In the genomic region with DNA sequence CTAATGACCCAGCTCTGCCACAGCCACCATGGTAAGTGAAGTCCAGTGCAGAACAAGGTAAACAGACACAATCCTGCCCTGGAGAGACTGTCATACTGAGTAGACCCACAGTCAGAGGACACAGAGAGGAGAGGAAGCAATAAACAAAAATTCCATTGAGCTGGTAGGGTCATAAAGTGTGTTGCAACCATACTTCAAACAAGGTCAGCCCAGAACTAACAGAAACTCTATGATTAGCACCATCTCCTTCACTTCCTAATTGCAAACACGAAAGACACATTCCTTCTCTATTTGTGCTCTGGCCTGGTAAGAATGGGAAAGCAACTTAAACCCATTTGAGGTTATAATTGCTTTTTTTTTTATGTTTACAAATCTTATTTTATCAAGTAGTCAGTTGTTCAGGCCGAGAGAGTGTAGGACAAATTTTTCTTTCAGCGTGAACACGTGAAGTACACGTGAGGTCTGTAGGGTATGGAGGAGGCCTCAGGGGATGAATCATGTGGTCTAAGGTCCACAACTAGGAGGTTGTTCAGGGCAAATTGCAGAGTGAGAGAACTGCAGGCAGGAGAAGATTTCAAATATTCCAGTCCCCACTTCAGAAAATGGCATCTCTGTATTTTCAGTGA, we compare ENCODE assay signal across 1 cellular context.
TF ChIP-seq lines count a peak whose summit lies in the region.

No MANE protein-coding gene starts in this region.

TF ChIP-seq in HepG2, 621 proteins besides CTCF, POLR2A, EP300 and RAD21 (continued from another document and continues in another):
- TF ChIP-seq, protein P1, sequence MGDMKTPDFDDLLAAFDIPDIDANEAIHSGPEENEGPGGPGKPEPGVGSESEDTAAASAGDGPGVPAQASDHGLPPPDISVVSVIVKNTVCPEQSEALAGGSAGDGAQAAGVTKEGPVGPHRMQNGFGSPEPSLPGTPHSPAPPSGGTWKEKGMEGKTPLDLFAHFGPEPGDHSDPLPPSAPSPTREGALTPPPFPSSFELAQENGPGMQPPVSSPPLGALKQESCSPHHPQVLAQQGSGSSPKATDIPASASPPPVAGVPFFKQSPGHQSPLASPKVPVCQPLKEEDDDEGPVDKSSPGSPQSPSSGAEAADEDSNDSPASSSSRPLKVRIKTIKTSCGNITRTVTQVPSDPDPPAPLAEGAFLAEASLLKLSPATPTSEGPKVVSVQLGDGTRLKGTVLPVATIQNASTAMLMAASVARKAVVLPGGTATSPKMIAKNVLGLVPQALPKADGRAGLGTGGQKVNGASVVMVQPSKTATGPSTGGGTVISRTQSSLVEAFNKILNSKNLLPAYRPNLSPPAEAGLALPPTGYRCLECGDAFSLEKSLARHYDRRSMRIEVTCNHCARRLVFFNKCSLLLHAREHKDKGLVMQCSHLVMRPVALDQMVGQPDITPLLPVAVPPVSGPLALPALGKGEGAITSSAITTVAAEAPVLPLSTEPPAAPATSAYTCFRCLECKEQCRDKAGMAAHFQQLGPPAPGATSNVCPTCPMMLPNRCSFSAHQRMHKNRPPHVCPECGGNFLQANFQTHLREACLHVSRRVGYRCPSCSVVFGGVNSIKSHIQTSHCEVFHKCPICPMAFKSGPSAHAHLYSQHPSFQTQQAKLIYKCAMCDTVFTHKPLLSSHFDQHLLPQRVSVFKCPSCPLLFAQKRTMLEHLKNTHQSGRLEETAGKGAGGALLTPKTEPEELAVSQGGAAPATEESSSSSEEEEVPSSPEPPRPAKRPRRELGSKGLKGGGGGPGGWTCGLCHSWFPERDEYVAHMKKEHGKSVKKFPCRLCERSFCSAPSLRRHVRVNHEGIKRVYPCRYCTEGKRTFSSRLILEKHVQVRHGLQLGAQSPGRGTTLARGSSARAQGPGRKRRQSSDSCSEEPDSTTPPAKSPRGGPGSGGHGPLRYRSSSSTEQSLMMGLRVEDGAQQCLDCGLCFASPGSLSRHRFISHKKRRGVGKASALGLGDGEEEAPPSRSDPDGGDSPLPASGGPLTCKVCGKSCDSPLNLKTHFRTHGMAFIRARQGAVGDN (CRISPR knock-in tag; IDR thresholded peaks at IDR 0.05) = no peak
- TF ChIP-seq ZNF180 (CRISPR knock-in tag; IDR thresholded peaks at IDR 0.05; ENCODE audit: borderline replicate concordance, low read depth) (no peak), ZNF251 (CRISPR knock-in tag; IDR thresholded peaks at IDR 0.05) (peak; percentile 78; the same call in 1 of the 2 replicates), ZNF33B (CRISPR knock-in tag; IDR thresholded peaks at IDR 0.05) (peak; percentile 42; the same call in 1 of the 2 replicates), HCFC1 (IDR thresholded peaks at IDR 0.05; ENCODE audit: low read depth, low read length) (no peak), HNRNPL (IDR thresholded peaks at IDR 0.05; ENCODE audit: low read depth, low read length) (no peak), ZNF24 (IDR thresholded peaks at IDR 0.05) (0 out of 2 replicates have a peak, but pooled peaks have one; percentile 19), BRCA1 (CRISPR knock-in tag; IDR thresholded peaks at IDR 0.05) (peak; percentile 85), ZBTB1 (CRISPR knock-in tag; IDR thresholded peaks at IDR 0.05; ENCODE audit: borderline replicate concordance) (no peak), ZFP82 (CRISPR knock-in tag; IDR thresholded peaks at IDR 0.05; ENCODE audit: borderline replicate concordance) (peak; percentile 55; the same call in 1 of the 2 replicates), TAF1 (CRISPR knock-in tag; IDR thresholded peaks at IDR 0.05) (peak; percentile 47; the same call in 1 of the 2 replicates), KDM6A (CRISPR knock-in tag; IDR thresholded peaks at IDR 0.05; ENCODE audit: low read depth) (peak; percentile 76), ZNF496 (CRISPR knock-in tag; IDR thresholded peaks at IDR 0.05; ENCODE audit: insufficient replicate concordance) (no peak), GATA4 (IDR thresholded peaks at IDR 0.05; ENCODE audit: borderline replicate concordance, low read depth) (peak; percentile 60; the same call in 1 of the 2 replicates), ISL2 (CRISPR knock-in tag; IDR thresholded peaks at IDR 0.05) (peak; percentile 96), ZNF124 (CRISPR knock-in tag; IDR thresholded peaks at IDR 0.05) (peak; percentile 94; the same call in 1 of the 2 replicates), FOXK1 (CRISPR knock-in tag; IDR thresholded peaks at IDR 0.05; ENCODE audit: borderline replicate concordance, low read depth) (peak; percentile 83; the same call in 1 of the 2 replicates), ZNF678 (CRISPR knock-in tag; IDR thresholded peaks at IDR 0.05) (0 out of 2 replicates have a peak, but pooled peaks have one; percentile 60), SPEN (CRISPR knock-in tag; IDR thresholded peaks at IDR 0.05; ENCODE audit: low read depth) (peak; percentile 31; the same call in 1 of the 2 replicates), ZNF660 (CRISPR knock-in tag; IDR thresholded peaks at IDR 0.05; ENCODE audit: borderline replicate concordance, low read depth) (no peak), ADNP (CRISPR knock-in tag; IDR thresholded peaks at IDR 0.05) (no peak), ZNF7 (CRISPR knock-in tag; IDR thresholded peaks at IDR 0.05) (no peak), MED1 (CRISPR knock-in tag; IDR thresholded peaks at IDR 0.05) (peak; percentile 90), ZKSCAN5 (CRISPR knock-in tag; IDR thresholded peaks at IDR 0.05) (peak; percentile 78; the same call in 1 of the 2 replicates), CBFB (CRISPR knock-in tag; IDR thresholded peaks at IDR 0.05) (peak; percentile 46; the same call in 1 of the 2 replicates), ZNF354B (CRISPR knock-in tag; IDR thresholded peaks at IDR 0.05) (no peak), REL (CRISPR knock-in tag; conservative IDR thresholded peaks at IDR 0.05) (no peak), ZNF160 (CRISPR knock-in tag; IDR thresholded peaks at IDR 0.05) (peak; percentile 80; the same call in 1 of the 2 replicates), RAD51 (IDR thresholded peaks at IDR 0.05; ENCODE audit: borderline replicate concordance) (peak; percentile 73), SIN3A (IDR thresholded peaks at IDR 0.05; ENCODE audit: borderline replicate concordance, low read depth, low read length) (0 out of 2 replicates have a peak, but pooled peaks have one; percentile 58), ATF1 (CRISPR knock-in tag; IDR thresholded peaks at IDR 0.05) (peak; percentile 79), RFX3 (CRISPR knock-in tag; IDR thresholded peaks at IDR 0.05) (peak; percentile 6), ZNF569 (CRISPR knock-in tag; IDR thresholded peaks at IDR 0.05; ENCODE audit: borderline replicate concordance) (peak; percentile 99; the same call in 1 of the 2 replicates), ZFP37 (CRISPR knock-in tag; IDR thresholded peaks at IDR 0.05; ENCODE audit: borderline replicate concordance) (0 out of 2 replicates have a peak, but pooled peaks have one; percentile 56)
- TF ChIP-seq, protein P2, sequence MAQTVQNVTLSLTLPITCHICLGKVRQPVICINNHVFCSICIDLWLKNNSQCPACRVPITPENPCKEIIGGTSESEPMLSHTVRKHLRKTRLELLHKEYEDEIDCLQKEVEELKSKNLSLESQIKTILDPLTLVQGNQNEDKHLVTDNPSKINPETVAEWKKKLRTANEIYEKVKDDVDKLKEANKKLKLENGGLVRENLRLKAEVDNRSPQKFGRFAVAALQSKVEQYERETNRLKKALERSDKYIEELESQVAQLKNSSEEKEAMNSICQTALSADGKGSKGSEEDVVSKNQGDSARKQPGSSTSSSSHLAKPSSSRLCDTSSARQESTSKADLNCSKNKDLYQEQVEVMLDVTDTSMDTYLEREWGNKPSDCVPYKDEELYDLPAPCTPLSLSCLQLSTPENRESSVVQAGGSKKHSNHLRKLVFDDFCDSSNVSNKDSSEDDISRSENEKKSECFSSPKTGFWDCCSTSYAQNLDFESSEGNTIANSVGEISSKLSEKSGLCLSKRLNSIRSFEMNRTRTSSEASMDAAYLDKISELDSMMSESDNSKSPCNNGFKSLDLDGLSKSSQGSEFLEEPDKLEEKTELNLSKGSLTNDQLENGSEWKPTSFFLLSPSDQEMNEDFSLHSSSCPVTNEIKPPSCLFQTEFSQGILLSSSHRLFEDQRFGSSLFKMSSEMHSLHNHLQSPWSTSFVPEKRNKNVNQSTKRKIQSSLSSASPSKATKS (CRISPR knock-in tag; IDR thresholded peaks at IDR 0.05) = 0 out of 2 replicates have a peak, but pooled peaks have one; percentile 55
- TF ChIP-seq, protein P3, sequence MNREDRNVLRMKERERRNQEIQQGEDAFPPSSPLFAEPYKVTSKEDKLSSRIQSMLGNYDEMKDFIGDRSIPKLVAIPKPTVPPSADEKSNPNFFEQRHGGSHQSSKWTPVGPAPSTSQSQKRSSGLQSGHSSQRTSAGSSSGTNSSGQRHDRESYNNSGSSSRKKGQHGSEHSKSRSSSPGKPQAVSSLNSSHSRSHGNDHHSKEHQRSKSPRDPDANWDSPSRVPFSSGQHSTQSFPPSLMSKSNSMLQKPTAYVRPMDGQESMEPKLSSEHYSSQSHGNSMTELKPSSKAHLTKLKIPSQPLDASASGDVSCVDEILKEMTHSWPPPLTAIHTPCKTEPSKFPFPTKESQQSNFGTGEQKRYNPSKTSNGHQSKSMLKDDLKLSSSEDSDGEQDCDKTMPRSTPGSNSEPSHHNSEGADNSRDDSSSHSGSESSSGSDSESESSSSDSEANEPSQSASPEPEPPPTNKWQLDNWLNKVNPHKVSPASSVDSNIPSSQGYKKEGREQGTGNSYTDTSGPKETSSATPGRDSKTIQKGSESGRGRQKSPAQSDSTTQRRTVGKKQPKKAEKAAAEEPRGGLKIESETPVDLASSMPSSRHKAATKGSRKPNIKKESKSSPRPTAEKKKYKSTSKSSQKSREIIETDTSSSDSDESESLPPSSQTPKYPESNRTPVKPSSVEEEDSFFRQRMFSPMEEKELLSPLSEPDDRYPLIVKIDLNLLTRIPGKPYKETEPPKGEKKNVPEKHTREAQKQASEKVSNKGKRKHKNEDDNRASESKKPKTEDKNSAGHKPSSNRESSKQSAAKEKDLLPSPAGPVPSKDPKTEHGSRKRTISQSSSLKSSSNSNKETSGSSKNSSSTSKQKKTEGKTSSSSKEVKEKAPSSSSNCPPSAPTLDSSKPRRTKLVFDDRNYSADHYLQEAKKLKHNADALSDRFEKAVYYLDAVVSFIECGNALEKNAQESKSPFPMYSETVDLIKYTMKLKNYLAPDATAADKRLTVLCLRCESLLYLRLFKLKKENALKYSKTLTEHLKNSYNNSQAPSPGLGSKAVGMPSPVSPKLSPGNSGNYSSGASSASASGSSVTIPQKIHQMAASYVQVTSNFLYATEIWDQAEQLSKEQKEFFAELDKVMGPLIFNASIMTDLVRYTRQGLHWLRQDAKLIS (CRISPR knock-in tag; IDR thresholded peaks at IDR 0.05) = 0 out of 2 replicates have a peak, but pooled peaks have one; percentile 42
- TF ChIP-seq, protein P4, sequence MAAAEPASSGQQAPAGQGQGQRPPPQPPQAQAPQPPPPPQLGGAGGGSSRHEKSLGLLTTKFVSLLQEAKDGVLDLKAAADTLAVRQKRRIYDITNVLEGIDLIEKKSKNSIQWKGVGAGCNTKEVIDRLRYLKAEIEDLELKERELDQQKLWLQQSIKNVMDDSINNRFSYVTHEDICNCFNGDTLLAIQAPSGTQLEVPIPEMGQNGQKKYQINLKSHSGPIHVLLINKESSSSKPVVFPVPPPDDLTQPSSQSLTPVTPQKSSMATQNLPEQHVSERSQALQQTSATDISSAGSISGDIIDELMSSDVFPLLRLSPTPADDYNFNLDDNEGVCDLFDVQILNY (CRISPR knock-in tag; conservative IDR thresholded peaks at IDR 0.05) = no peak
- TF ChIP-seq, protein P5, sequence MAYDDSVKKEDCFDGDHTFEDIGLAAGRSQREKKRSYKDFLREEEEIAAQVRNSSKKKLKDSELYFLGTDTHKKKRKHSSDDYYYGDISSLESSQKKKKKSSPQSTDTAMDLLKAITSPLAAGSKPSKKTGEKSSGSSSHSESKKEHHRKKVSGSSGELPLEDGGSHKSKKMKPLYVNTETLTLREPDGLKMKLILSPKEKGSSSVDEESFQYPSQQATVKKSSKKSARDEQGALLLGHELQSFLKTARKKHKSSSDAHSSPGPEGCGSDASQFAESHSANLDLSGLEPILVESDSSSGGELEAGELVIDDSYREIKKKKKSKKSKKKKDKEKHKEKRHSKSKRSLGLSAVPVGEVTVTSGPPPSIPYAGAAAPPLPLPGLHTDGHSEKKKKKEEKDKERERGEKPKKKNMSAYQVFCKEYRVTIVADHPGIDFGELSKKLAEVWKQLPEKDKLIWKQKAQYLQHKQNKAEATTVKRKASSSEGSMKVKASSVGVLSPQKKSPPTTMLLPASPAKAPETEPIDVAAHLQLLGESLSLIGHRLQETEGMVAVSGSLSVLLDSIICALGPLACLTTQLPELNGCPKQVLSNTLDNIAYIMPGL (CRISPR knock-in tag; IDR thresholded peaks at IDR 0.05; ENCODE audit: borderline replicate concordance in 1 of 2, low read depth in 1 of 2) = peak; percentile 37 to 82; a peak in 3 of 4 replicates
- TF ChIP-seq, protein P6, sequence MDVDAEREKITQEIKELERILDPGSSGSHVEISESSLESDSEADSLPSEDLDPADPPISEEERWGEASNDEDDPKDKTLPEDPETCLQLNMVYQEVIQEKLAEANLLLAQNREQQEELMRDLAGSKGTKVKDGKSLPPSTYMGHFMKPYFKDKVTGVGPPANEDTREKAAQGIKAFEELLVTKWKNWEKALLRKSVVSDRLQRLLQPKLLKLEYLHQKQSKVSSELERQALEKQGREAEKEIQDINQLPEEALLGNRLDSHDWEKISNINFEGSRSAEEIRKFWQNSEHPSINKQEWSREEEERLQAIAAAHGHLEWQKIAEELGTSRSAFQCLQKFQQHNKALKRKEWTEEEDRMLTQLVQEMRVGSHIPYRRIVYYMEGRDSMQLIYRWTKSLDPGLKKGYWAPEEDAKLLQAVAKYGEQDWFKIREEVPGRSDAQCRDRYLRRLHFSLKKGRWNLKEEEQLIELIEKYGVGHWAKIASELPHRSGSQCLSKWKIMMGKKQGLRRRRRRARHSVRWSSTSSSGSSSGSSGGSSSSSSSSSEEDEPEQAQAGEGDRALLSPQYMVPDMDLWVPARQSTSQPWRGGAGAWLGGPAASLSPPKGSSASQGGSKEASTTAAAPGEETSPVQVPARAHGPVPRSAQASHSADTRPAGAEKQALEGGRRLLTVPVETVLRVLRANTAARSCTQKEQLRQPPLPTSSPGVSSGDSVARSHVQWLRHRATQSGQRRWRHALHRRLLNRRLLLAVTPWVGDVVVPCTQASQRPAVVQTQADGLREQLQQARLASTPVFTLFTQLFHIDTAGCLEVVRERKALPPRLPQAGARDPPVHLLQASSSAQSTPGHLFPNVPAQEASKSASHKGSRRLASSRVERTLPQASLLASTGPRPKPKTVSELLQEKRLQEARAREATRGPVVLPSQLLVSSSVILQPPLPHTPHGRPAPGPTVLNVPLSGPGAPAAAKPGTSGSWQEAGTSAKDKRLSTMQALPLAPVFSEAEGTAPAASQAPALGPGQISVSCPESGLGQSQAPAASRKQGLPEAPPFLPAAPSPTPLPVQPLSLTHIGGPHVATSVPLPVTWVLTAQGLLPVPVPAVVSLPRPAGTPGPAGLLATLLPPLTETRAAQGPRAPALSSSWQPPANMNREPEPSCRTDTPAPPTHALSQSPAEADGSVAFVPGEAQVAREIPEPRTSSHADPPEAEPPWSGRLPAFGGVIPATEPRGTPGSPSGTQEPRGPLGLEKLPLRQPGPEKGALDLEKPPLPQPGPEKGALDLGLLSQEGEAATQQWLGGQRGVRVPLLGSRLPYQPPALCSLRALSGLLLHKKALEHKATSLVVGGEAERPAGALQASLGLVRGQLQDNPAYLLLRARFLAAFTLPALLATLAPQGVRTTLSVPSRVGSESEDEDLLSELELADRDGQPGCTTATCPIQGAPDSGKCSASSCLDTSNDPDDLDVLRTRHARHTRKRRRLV (CRISPR knock-in tag; IDR thresholded peaks at IDR 0.05) = no peak
